ENCODE assay signal across 17 cellular contexts in genomic region chr19:38135150-38135998, GRCh38.
DNase-seq lines count a peak whose midpoint lies in the region; ATAC-seq and TF ChIP-seq lines count a peak whose summit lies in the region.
"Had no signal": no experiment of that assay in that cellular context is flagged by ENCODE, and none has a peak within 500 bp of the region (broad histone marks: within the 10 kb centered on the region; RNA-seq: fewer than 3 reads in every experiment).

No MANE protein-coding gene starts in this region.

- POLR2A ChIA-PET in MCF 10A (lab: Yijun Ruan, JAX) = interaction anchor here (1.1 kb wide), 1 partner anchor 10 kb away, joined by 4 read pairs; no protein-coding TSS in a partner anchor

- H3K4me3 ChIP-seq in breast epithelium (no peak overlapping the region), suprapubic skin (no peak overlapping the region), HAP-1 (no peak overlapping the region)
- H3K4me3 ChIP-seq: adrenal gland, smooth muscle cell, uterus had no signal

- H3K27me3 ChIP-seq in breast epithelium (no peaks in the 10 kb centered on the region), suprapubic skin (no peaks in the 10 kb centered on the region), HAP-1 (ENCODE audit: low read depth) (no peaks in the 10 kb centered on the region)
- H3K27me3 ChIP-seq: adrenal gland, uterus had no signal

- BruUV-seq in MCF 10A (replicated peaks; lab: Mats Ljungman, UMichigan) = no TSS peak

- in situ Hi-C loops in HAP-1 (cut with MboI; ENCODE audit: low sequenced_read_pairs) = no loop called here

- H3K27ac ChIP-seq in breast epithelium = no peak overlapping the region
- peak overlapping the region; percentile 58 for H3K27ac ChIP-seq in suprapubic skin
- H3K27ac ChIP-seq: adrenal gland, uterus had no signal

- no peaks in the 10 kb centered on the region for H3K27me3 Mint-ChIP-seq in MCF 10A (ENCODE audit: insufficient read depth, unreplicated experiment)
- H3K27me3 Mint-ChIP-seq in chondrocyte (ENCODE audit: low read depth) = no peaks in the 10 kb centered on the region
- H3K27me3 Mint-ChIP-seq: CD4-positive, alpha-beta T cell had no signal

- no peaks in the 10 kb centered on the region for H3K36me3 Mint-ChIP-seq in MCF 10A (ENCODE audit: insufficient read depth, unreplicated experiment)
- peaks cover 7% of the 10 kb centered on the region for H3K36me3 Mint-ChIP-seq in chondrocyte (ENCODE audit: low read depth)
- H3K36me3 Mint-ChIP-seq: stimulated activated effector memory CD8-positive, alpha-beta T cell treated with anti-CD3 and anti-CD28 coated beads, Interleukin-12 subunit alpha, Interleukin-12 subunit beta, amount 100 ng/mL, for 72 hours had no signal

- H3K4me1 Mint-ChIP-seq in MCF 10A (ENCODE audit: insufficient read depth, unreplicated experiment) (peaks cover 11% of the 10 kb centered on the region), chondrocyte (ENCODE audit: low read depth) (no peaks in the 10 kb centered on the region)
- H3K4me1 Mint-ChIP-seq: stimulated activated effector memory CD8-positive, alpha-beta T cell treated with anti-CD3 and anti-CD28 coated beads, Interleukin-12 subunit alpha, Interleukin-12 subunit beta, amount 100 ng/mL, for 72 hours had no signal

- H3K27ac Mint-ChIP-seq in MCF 10A (ENCODE audit: low read depth, unreplicated experiment) (no peak overlapping the region), chondrocyte (ENCODE audit: unreplicated experiment) (peak overlapping the region; percentile 27)
- H3K27ac Mint-ChIP-seq: activated T-helper 2 cell treated with anti-CD3 and anti-CD28 coated beads, Interferon-gamma antibody, Interleukin-2, Interleukin-4, amounts not matched to agents 10 μg/mL and 5 μg/mL and 100 μg/mL, durations not matched to agents 14 hours and 24 hours and 36 hours; CD4-positive, alpha-beta T cell; stimulated activated effector memory CD8-positive, alpha-beta T cell treated with anti-CD3 and anti-CD28 coated beads, Interleukin-12 subunit alpha, Interleukin-12 subunit beta, amount 100 ng/mL, for 72 hours; T-helper 1 cell treated with Interleukin-12 subunit alpha and Interleukin-12 subunit beta and Interleukin-4 antibody, amounts not matched to agents 30 μg/mL and 1 μg/mL, for 36 hours had no signal

- ATAC-seq in GM21619 (IDR thresholded peaks at IDR 0.05; ENCODE audit: unreplicated experiment) = no peak
- ATAC-seq: stimulated activated effector memory CD8-positive, alpha-beta T cell treated with anti-CD3 and anti-CD28 coated beads, Interleukin-12 subunit alpha, Interleukin-12 subunit beta, amount 100 ng/mL, for 72 hours had no signal

- 67% methylated on average over 12 of the region's 21 CpGs for WGBS in suprapubic skin

- no peak for TF ChIP-seq EP300 in suprapubic skin (IDR thresholded peaks at IDR 0.05)

- H3K9me3 Mint-ChIP-seq in MCF 10A (ENCODE audit: unreplicated experiment) (no peaks in the 10 kb centered on the region), chondrocyte (ENCODE audit: low read depth) (no peaks in the 10 kb centered on the region)
- H3K9me3 Mint-ChIP-seq: activated T-helper 2 cell treated with anti-CD3 and anti-CD28 coated beads, Interferon-gamma antibody, Interleukin-2, Interleukin-4, amounts not matched to agents 10 μg/mL and 5 μg/mL and 100 μg/mL, durations not matched to agents 14 hours and 24 hours and 36 hours; CD4-positive, alpha-beta T cell; stimulated activated effector memory CD8-positive, alpha-beta T cell treated with anti-CD3 and anti-CD28 coated beads, Interleukin-12 subunit alpha, Interleukin-12 subunit beta, amount 100 ng/mL, for 72 hours; T-helper 1 cell treated with Interleukin-12 subunit alpha and Interleukin-12 subunit beta and Interleukin-4 antibody, amounts not matched to agents 30 μg/mL and 1 μg/mL, for 36 hours had no signal

- TF ChIP-seq CTCF in MCF 10A (IDR thresholded peaks at IDR 0.05; ENCODE audit: unreplicated experiment) (no peak), breast epithelium (IDR thresholded peaks at IDR 0.05) (no peak), chondrocyte (IDR thresholded peaks at IDR 0.05) (no peak), suprapubic skin (IDR thresholded peaks at IDR 0.05) (no peak)

- CTCF ChIA-PET in MCF 10A (lab: Yijun Ruan, JAX) = interaction anchor here (0.5 to 2.5 kb wide), 26 partner anchors 7 to 795 kb away, joined by 3 to 18 read pairs (median 4); partner anchors contain the start of genes PSMD8 and SARS2

- H3K9me3 ChIP-seq in breast epithelium (no peaks in the 10 kb centered on the region), suprapubic skin (no peaks in the 10 kb centered on the region), HAP-1 (no peaks in the 10 kb centered on the region)
- H3K9me3 ChIP-seq: adrenal gland, uterus had no signal

- TF ChIP-seq POLR2A in breast epithelium (IDR thresholded peaks at IDR 0.05) (no peak), suprapubic skin (IDR thresholded peaks at IDR 0.05) (no peak)

- H3K36me3 ChIP-seq in breast epithelium (no peaks in the 10 kb centered on the region), suprapubic skin (peaks cover 13% of the 10 kb centered on the region), HAP-1 (replicated peaks) (no peaks in the 10 kb centered on the region)
- H3K36me3 ChIP-seq: adrenal gland, uterus had no signal

- H3K4me1 ChIP-seq in breast epithelium (no peaks in the 10 kb centered on the region), suprapubic skin (peaks cover 18% of the 10 kb centered on the region), HAP-1 (no peaks in the 10 kb centered on the region)
- H3K4me1 ChIP-seq: adrenal gland, uterus had no signal

- intact Hi-C loops in MCF 10A (cut with micrococcal nuclease) = no loop called here
- intact Hi-C loops in breast epithelium (cut with DNase I; ENCODE audit: low total_unique reads) = no loop called here

- peak overlapping the region; percentile 21 for H3K4me3 Mint-ChIP-seq in MCF 10A (ENCODE audit: unreplicated experiment)
- H3K4me3 Mint-ChIP-seq in chondrocyte (ENCODE audit: unreplicated experiment) = no peak overlapping the region
- H3K4me3 Mint-ChIP-seq: CD4-positive, alpha-beta T cell; stimulated activated effector memory CD8-positive, alpha-beta T cell treated with anti-CD3 and anti-CD28 coated beads, Interleukin-12 subunit alpha, Interleukin-12 subunit beta, amount 100 ng/mL, for 72 hours; T-helper 1 cell treated with Interleukin-12 subunit alpha and Interleukin-12 subunit beta and Interleukin-4 antibody, amounts not matched to agents 30 μg/mL and 1 μg/mL, for 36 hours had no signal

- DNase-seq in MCF 10A (ENCODE audit: unreplicated experiment) (peak; percentile 18), breast epithelium (ENCODE audit: low spot score in 2 of 2) (no peak), chondrocyte (ENCODE audit: low spot score) (no peak), left kidney (ENCODE audit: low read depth, low spot score) (peak; percentile 85), suprapubic skin (ENCODE audit: low spot score in 2 of 2) (no peak), HAP-1 (ENCODE audit: low spot score in 2 of 2) (no peak), NCI-H774 (lab: John Stamatoyannopoulos, UW) (no peak)
- DNase-seq: NCI-H1048, NCI-H2081 treated with DMSO at 0.1 percent for 48 hours, uterus had no signal

Comparison
In these comparisons a context has a peak if more than half of its experiments do, and no peak if none do; other contexts are left out.
1. DNase-seq: peak in MCF 10A (single experiment) and left kidney (single experiment); none in breast epithelium (0 of 2), chondrocyte (single experiment), suprapubic skin (0 of 2), HAP-1 (0 of 2) and NCI-H774 (single experiment).